Comparison of ENCODE assay signal across 23 cellular contexts in genomic region chr14:20501346-20501745, GRCh38. TPM values are rescaled to one million over a fixed set of nuclear protein-coding genes. Genes with fewer than 3 reads are reported as not detected.
DNase-seq lines count a peak whose midpoint lies in the region; ATAC-seq, FAIRE-seq and TF ChIP-seq lines count a peak whose summit lies in the region.
"Had no signal": no experiment of that assay in that cellular context is flagged by ENCODE, and none has a peak within 500 bp of the region (broad histone marks: within the 10 kb centered on the region; RNA-seq: fewer than 3 reads in every experiment).

No MANE protein-coding gene starts in this region.

- ATAC-seq in esophagus mucosa (peak; percentile 77), GM21737 (IDR thresholded peaks at IDR 0.05; ENCODE audit: unreplicated experiment) (no peak)
- ATAC-seq: gastroesophageal sphincter had no signal

- DNase-seq in HCEC 1CT: peak; percentile 13
- peak; percentile 18 for DNase-seq in astrocyte (ENCODE audit: low read depth)
- DNase-seq in osteoblast (ENCODE audit: insufficient read length, low spot score, missing footprints): peak; percentile 74
- no peak for DNase-seq in activated naive CD4-positive, alpha-beta T cell treated with anti-CD3 and anti-CD28 coated beads for 36 hours
- DNase-seq in AG08396 (ENCODE audit: low spot score): no peak
- DNase-seq in NCI-H82 (lab: John Stamatoyannopoulos, UW): no peak
- DNase-seq: activated CD4-positive, alpha-beta T cell treated with anti-CD3 and anti-CD28 coated beads, Interleukin-2, amount 50 U/mL, for 1 hour; activated CD8-positive, alpha-beta memory T cell treated with anti-CD3 and anti-CD28 coated beads, Interleukin-2, amount 50 U/mL, for 4 hours; CD4-positive, CD25-positive, alpha-beta regulatory T cell; central memory CD4-positive, alpha-beta T cell; NCI-H1694 treated with DMSO at 0.1 percent for 48 hours; NCI-H2227 treated with DMSO at 0.1 percent for 48 hours; nucleus accumbens; PC-9 had no signal

- no peak overlapping the region for H3K9ac ChIP-seq in astrocyte (ENCODE audit: low read length)

- no peak for FAIRE-seq in astrocyte (lab: Jason Lieb, UNC)
- FAIRE-seq: G401.6 had no signal

- no peaks in the 10 kb centered on the region for H3K4me1 ChIP-seq in astrocyte (ENCODE audit: insufficient read depth, low read length)
- H3K4me1 ChIP-seq in osteoblast (ENCODE audit: insufficient read depth, low read length): peaks cover 3% of the 10 kb centered on the region
- H3K4me1 ChIP-seq: gastroesophageal sphincter, right atrium auricular region had no signal

- H3K79me2 ChIP-seq in astrocyte (ENCODE audit: insufficient read depth, low read length) (no peaks in the 10 kb centered on the region), osteoblast (ENCODE audit: insufficient read depth, low read length) (no peaks in the 10 kb centered on the region)

- H3K4me3 ChIP-seq in astrocyte (ENCODE audit: insufficient read depth, low read depth, low read length) (no peak overlapping the region), osteoblast (ENCODE audit: insufficient read depth, low read length) (no peak overlapping the region)
- H3K4me3 ChIP-seq: gastroesophageal sphincter, PC-9, right atrium auricular region, thoracic aorta had no signal

- H3K27ac ChIP-seq in astrocyte (ENCODE audit: low read depth, low read length) (no peak overlapping the region), osteoblast (ENCODE audit: low read depth, low read length) (no peak overlapping the region)
- H3K27ac ChIP-seq: gastroesophageal sphincter, PC-9, right atrium auricular region, thoracic aorta, VCaP had no signal

- H3K4me1 Mint-ChIP-seq in astrocyte (ENCODE audit: low read depth, unreplicated experiment): peaks cover 10% of the 10 kb centered on the region
- peaks cover 12% of the 10 kb centered on the region for H3K4me1 Mint-ChIP-seq in activated naive CD4-positive, alpha-beta T cell treated with anti-CD3 and anti-CD28 coated beads for 36 hours (ENCODE audit: low read depth)

- H3K36me3 ChIP-seq in astrocyte (ENCODE audit: insufficient read depth, low read length): no peaks in the 10 kb centered on the region
- no peaks in the 10 kb centered on the region for H3K36me3 ChIP-seq in osteoblast (ENCODE audit: insufficient read depth, low read length)
- H3K36me3 ChIP-seq: gastroesophageal sphincter, right atrium auricular region, thoracic aorta had no signal

- H3K27me3 Mint-ChIP-seq in astrocyte (ENCODE audit: low read depth, unreplicated experiment): no peaks in the 10 kb centered on the region
- H3K27me3 Mint-ChIP-seq in activated naive CD4-positive, alpha-beta T cell treated with anti-CD3 and anti-CD28 coated beads for 36 hours (ENCODE audit: low read depth): no peaks in the 10 kb centered on the region

- H3K4me2 ChIP-seq in astrocyte (ENCODE audit: low read length): no peak overlapping the region
- no peak overlapping the region for H3K4me2 ChIP-seq in osteoblast (ENCODE audit: insufficient read depth, low read length)
- H3K4me2 ChIP-seq: PC-9 had no signal

- no peak overlapping the region for H3K27ac Mint-ChIP-seq in astrocyte (ENCODE audit: unreplicated experiment)
- H3K27ac Mint-ChIP-seq in activated naive CD4-positive, alpha-beta T cell treated with anti-CD3 and anti-CD28 coated beads for 36 hours: no peak overlapping the region

- H3K36me3 Mint-ChIP-seq in astrocyte (ENCODE audit: low read depth, unreplicated experiment): no peaks in the 10 kb centered on the region
- H3K36me3 Mint-ChIP-seq in activated naive CD4-positive, alpha-beta T cell treated with anti-CD3 and anti-CD28 coated beads for 36 hours (ENCODE audit: low read depth): no peaks in the 10 kb centered on the region
- H3K36me3 Mint-ChIP-seq: CD4-positive, CD25-positive, alpha-beta regulatory T cell had no signal

- H2AFZ ChIP-seq in astrocyte (ENCODE audit: low read depth, low read length) (no peak overlapping the region), osteoblast (ENCODE audit: low read length) (no peak overlapping the region)
- H2AFZ ChIP-seq: PC-9 had no signal

- CTCF ChIA-PET in activated naive CD4-positive, alpha-beta T cell treated with anti-CD3 and anti-CD28 coated beads for 36 hours (lab: Charles Lee): no interaction called here

- H3K9me3 ChIP-seq in astrocyte (ENCODE audit: insufficient read depth, low read depth, low read length): no peaks in the 10 kb centered on the region
- no peaks in the 10 kb centered on the region for H3K9me3 ChIP-seq in osteoblast (ENCODE audit: low read depth, low read length)
- H3K9me3 ChIP-seq: gastroesophageal sphincter, right atrium auricular region, thoracic aorta had no signal

- H3K9me3 Mint-ChIP-seq in astrocyte (ENCODE audit: unreplicated experiment): peaks cover 2% of the 10 kb centered on the region
- no peaks in the 10 kb centered on the region for H3K9me3 Mint-ChIP-seq in activated naive CD4-positive, alpha-beta T cell treated with anti-CD3 and anti-CD28 coated beads for 36 hours
- H3K9me3 Mint-ChIP-seq: CD4-positive, CD25-positive, alpha-beta regulatory T cell had no signal

- TF ChIP-seq CTCF in astrocyte (IDR thresholded peaks at IDR 0.05; ENCODE audit: insufficient read depth, low read depth, low read length) (no peak), osteoblast (IDR thresholded peaks at IDR 0.05; ENCODE audit: extremely low read depth, low read depth, low read length) (no peak)

- no peak overlapping the region for H3K4me3 Mint-ChIP-seq in astrocyte (ENCODE audit: unreplicated experiment)
- H3K4me3 Mint-ChIP-seq in activated naive CD4-positive, alpha-beta T cell treated with anti-CD3 and anti-CD28 coated beads for 36 hours: no peak overlapping the region
- H3K4me3 Mint-ChIP-seq: CD4-positive, CD25-positive, alpha-beta regulatory T cell had no signal

- H4K20me1 ChIP-seq in astrocyte (ENCODE audit: insufficient read depth, low read length) (no peaks in the 10 kb centered on the region), osteoblast (ENCODE audit: insufficient read depth, low read length) (no peaks in the 10 kb centered on the region)

- H3K27me3 ChIP-seq in astrocyte (ENCODE audit: insufficient read depth, low read length) (no peaks in the 10 kb centered on the region), osteoblast (ENCODE audit: insufficient read depth, low read length) (no peaks in the 10 kb centered on the region)
- H3K27me3 ChIP-seq: gastroesophageal sphincter, right atrium auricular region had no signal

- intact Hi-C loops in activated naive CD4-positive, alpha-beta T cell treated with anti-CD3 and anti-CD28 coated beads for 36 hours (cut with micrococcal nuclease): no loop called here

RNA-seq across cellular contexts. Expression of gene RNASE10, which starts 4.0 kb away (rescaled TPM):
- total RNA-seq in astrocyte (0.34 and 0.43 TPM in 2 replicates), esophagus mucosa (0.52 TPM), osteoblast (not detected in 2 replicates)
- under 1 TPM; 0.48 to 0.52 TPM for total RNA-seq in activated naive CD4-positive, alpha-beta T cell treated with anti-CD3 and anti-CD28 coated beads for 36 hours
- total RNA-seq: CD4-positive, CD25-positive, alpha-beta regulatory T cell; kidney epithelial cell; myocyte; PC-9; right atrium auricular region; thoracic aorta had no signal

RNA-seq across cellular contexts. Expression of gene PNP, which starts 32.1 kb away (rescaled TPM):
- total RNA-seq in astrocyte: 45.5 and 56.8 TPM in 2 replicates
- 76.4 TPM for total RNA-seq in esophagus mucosa
- total RNA-seq in osteoblast: 27.7 and 29.7 TPM in 2 replicates
- total RNA-seq in activated naive CD4-positive, alpha-beta T cell treated with anti-CD3 and anti-CD28 coated beads for 36 hours: 100 to 1,000 TPM; 187 to 191 TPM

RNA-seq across cellular contexts. Expression of gene PIP4P1, which starts 40.1 kb away (rescaled TPM):
- total RNA-seq in astrocyte (19.5 and 19.8 TPM in 2 replicates), esophagus mucosa (22.8 TPM), osteoblast (41.0 and 46.3 TPM in 2 replicates)
- total RNA-seq in activated naive CD4-positive, alpha-beta T cell treated with anti-CD3 and anti-CD28 coated beads for 36 hours: 10 to 100 TPM; 31.6 to 32.3 TPM

RNA-seq across cellular contexts. Expression of gene APEX1, which starts 46.3 kb away (rescaled TPM):
- 142 and 148 TPM in 2 replicates for total RNA-seq in astrocyte
- total RNA-seq in esophagus mucosa: 119 TPM
- 66.0 and 74.9 TPM in 2 replicates for total RNA-seq in osteoblast
- total RNA-seq in activated naive CD4-positive, alpha-beta T cell treated with anti-CD3 and anti-CD28 coated beads for 36 hours: 100 to 1,000 TPM; 187 to 190 TPM

RNA-seq across cellular contexts. Expression of gene OSGEP, which starts 46.7 kb away (rescaled TPM):
- total RNA-seq in astrocyte: 18.3 and 23.0 TPM in 2 replicates
- 16.2 TPM for total RNA-seq in esophagus mucosa
- total RNA-seq in osteoblast: 36.8 and 47.8 TPM in 2 replicates
- total RNA-seq in activated naive CD4-positive, alpha-beta T cell treated with anti-CD3 and anti-CD28 coated beads for 36 hours: 10 to 100 TPM; 35.7 to 36.8 TPM

Comparison
In these comparisons a context has a peak if more than half of its experiments do, and no peak if none do; other contexts are left out.
1. DNase-seq: peak in HCEC 1CT (single experiment), astrocyte (single experiment) and osteoblast (single experiment); none in activated naive CD4-positive, alpha-beta T cell treated with anti-CD3 and anti-CD28 coated beads for 36 hours (single experiment), AG08396 (single experiment) and NCI-H82 (single experiment).